In genomic region chr10:76695069-76695468, GRCh38 we compare ENCODE assay signal across 32 cellular contexts.
"Had no signal": no experiment of that assay in that cellular context is flagged by ENCODE, and none has a peak within 500 bp of the region (broad histone marks: within the 10 kb centered on the region; RNA-seq: fewer than 3 reads in every experiment).

No MANE protein-coding gene starts in this region.

- H3K27me3 Mint-ChIP-seq: naive B cell; progenitor cell of endocrine pancreas; stimulated activated naive B cell treated with anti-CD40 and anti-IgM and Interleukin-4, amounts not matched to agents 10 μg/mL and 1 μg/mL and 100 μg/mL, for 72 hours had no signal

- H3K4me1 ChIP-seq: left lung, lower lobe of right lung, parathyroid adenoma, right atrium auricular region, right lobe of liver, stomach, testis, thyroid gland, transverse colon, upper lobe of left lung, vagina had no signal

- H3K9me3 ChIP-seq: neutrophil, right lobe of liver, testis, thyroid gland, vagina had no signal

- H3K27me3 ChIP-seq: left lung, neural progenitor cell, neutrophil, right atrium auricular region, right lobe of liver, stomach, testis, thyroid gland, transverse colon, upper lobe of left lung, vagina had no signal

- H3K9ac ChIP-seq: neural progenitor cell, parathyroid adenoma had no signal

- H3K36me3 Mint-ChIP-seq: mesothelial cell of epicardium; naive B cell; neural progenitor cell; stimulated activated naive B cell treated with anti-CD40 and anti-IgM and Interleukin-4, amounts not matched to agents 10 μg/mL and 1 μg/mL and 100 μg/mL, for 72 hours had no signal

- H3K27ac Mint-ChIP-seq: immature natural killer cell; mesothelial cell of epicardium; naive B cell; natural killer cell; nephron progenitor cell; neural progenitor cell; progenitor cell of endocrine pancreas; stimulated activated naive B cell treated with anti-CD40 and anti-IgM and Interleukin-4, amounts not matched to agents 10 μg/mL and 1 μg/mL and 100 μg/mL, for 72 hours had no signal

- H3K4me3 Mint-ChIP-seq: immature natural killer cell; mesothelial cell of epicardium; naive B cell; natural killer cell; nephron progenitor cell; neural progenitor cell; stimulated activated naive B cell treated with anti-CD40 and anti-IgM and Interleukin-4, amounts not matched to agents 10 μg/mL and 1 μg/mL and 100 μg/mL, for 72 hours had no signal

- H3K36me3 ChIP-seq: left lung, lower lobe of right lung, neural progenitor cell, neutrophil, right atrium auricular region, right lobe of liver, stomach, thyroid gland, transverse colon, upper lobe of left lung, vagina had no signal

- DNase-seq: hypothalamus; immature natural killer cell; kidney; left colon; left lung; lower lobe of right lung; mammary epithelial cell; mesenchymal stem cell; naive B cell; natural killer cell; nephron progenitor cell; occipital lobe; right lobe of liver; stimulated activated CD4-positive, alpha-beta T cell treated with anti-CD3 and anti-CD28 coated beads, Interleukin-12 subunit alpha, Interleukin-12 subunit beta, amount 100 ng/mL, for 4 hours; stimulated activated CD4-positive, alpha-beta T cell treated with anti-CD3 and anti-CD28 coated beads, Interleukin-15, amount 100 ng/mL, for 24 hours; stimulated activated CD4-positive, alpha-beta T cell treated with anti-CD3 and anti-CD28 coated beads, Interleukin-2, amount 100 ng/mL, for 24 hours; stimulated activated CD4-positive, alpha-beta T cell treated with anti-CD3 and anti-CD28 coated beads, Interleukin-4, amount 100 ng/mL, for 1 hour; stimulated activated naive B cell treated with anti-CD40 and anti-IgM and Interleukin-4, amounts not matched to agents 10 μg/mL and 1 μg/mL and 100 μg/mL, for 72 hours; stimulated activated naive CD8-positive, alpha-beta T cell treated with anti-CD3 and anti-CD28 coated beads, Interleukin-15, Interleukin-2, amounts not matched to agents 100 U/mL and 50 U/mL, for 24 hours; stomach; testis; thyroid gland; transverse colon; upper lobe of left lung had no signal

- H3K4me3 ChIP-seq: left lung, lower lobe of right lung, neural progenitor cell, right atrium auricular region, right lobe of liver, skin epidermis, stomach, testis, thyroid gland, transverse colon, upper lobe of left lung, vagina had no signal

- H3K4me1 Mint-ChIP-seq: immature natural killer cell; mesothelial cell of epicardium; naive B cell; natural killer cell; nephron progenitor cell; stimulated activated naive B cell treated with anti-CD40 and anti-IgM and Interleukin-4, amounts not matched to agents 10 μg/mL and 1 μg/mL and 100 μg/mL, for 72 hours had no signal
